ENCODE assay signal across 8 cellular contexts in genomic region chr7:65037740-65038678, GRCh38. TPM values are rescaled to one million over a fixed set of nuclear protein-coding genes. Genes with fewer than 3 reads are reported as not detected.
DNase-seq lines count a peak whose midpoint lies in the region; ATAC-seq and TF ChIP-seq lines count a peak whose summit lies in the region.

No MANE protein-coding gene starts in this region.

- no peaks in the 10 kb centered on the region for H3K27me3 Mint-ChIP-seq in dendritic cell treated with granulocyte-macrophage colony-stimulating factor and Interleukin-4, amounts not matched to agents 40 ng/mL and 50 ng/mL, for 4 days

- no peak for TF ChIP-seq POLR2A in lower leg skin (IDR thresholded peaks at IDR 0.05)

- H3K4me3 ChIP-seq in lower leg skin (ENCODE audit: low read depth, poor library complexity, severe bottlenecking): peak overlapping the region; percentile 88

- no peaks in the 10 kb centered on the region for H3K9me3 Mint-ChIP-seq in dendritic cell treated with granulocyte-macrophage colony-stimulating factor and Interleukin-4, amounts not matched to agents 40 ng/mL and 50 ng/mL, for 4 days

- ATAC-seq in GM19372 (IDR thresholded peaks at IDR 0.05; ENCODE audit: low read depth, unreplicated experiment) (peak; percentile 87), HG03520 (IDR thresholded peaks at IDR 0.05; ENCODE audit: unreplicated experiment) (peak; percentile 80)

- H3K36me3 Mint-ChIP-seq in dendritic cell treated with granulocyte-macrophage colony-stimulating factor and Interleukin-4, amounts not matched to agents 40 ng/mL and 50 ng/mL, for 4 days (ENCODE audit: low read depth): peaks cover 5% of the 10 kb centered on the region

- H3K4me3 Mint-ChIP-seq in dendritic cell treated with granulocyte-macrophage colony-stimulating factor and Interleukin-4, amounts not matched to agents 40 ng/mL and 50 ng/mL, for 4 days: peak overlapping the region; percentile 81

- no peak for TF ChIP-seq CTCF in lower leg skin (IDR thresholded peaks at IDR 0.05)

- peaks cover 22% of the 10 kb centered on the region for H3K4me1 Mint-ChIP-seq in dendritic cell treated with granulocyte-macrophage colony-stimulating factor and Interleukin-4, amounts not matched to agents 40 ng/mL and 50 ng/mL, for 4 days (ENCODE audit: low read depth)

- peak; percentile 96 for DNase-seq in CD1c-positive myeloid dendritic cell (ENCODE audit: extremely low spot score)
- peak; percentile 58 for DNase-seq in NCI-H526 treated with DMSO at 0.1 percent for 48 hours (lab: John Stamatoyannopoulos, UW)
- DNase-seq in activated CD4-positive, alpha-beta T cell treated with anti-CD3 and anti-CD28 coated beads, Interleukin-2, amount 50 U/mL, for 1 hour: peak; percentile 91
- DNase-seq in lower leg skin (ENCODE audit: low spot score in 2 of 2): peak; percentile 88 to 98
- peak; percentile 87 to 89 for DNase-seq in stimulated activated CD4-positive, alpha-beta T cell treated with anti-CD3 and anti-CD28 coated beads, Interleukin-4, amount 100 ng/mL, for 48 hours (ENCODE audit: low read depth in 2 of 2)

- peak overlapping the region; percentile 78 for H3K27ac Mint-ChIP-seq in dendritic cell treated with granulocyte-macrophage colony-stimulating factor and Interleukin-4, amounts not matched to agents 40 ng/mL and 50 ng/mL, for 4 days

- intact Hi-C loops in dendritic cell treated with granulocyte-macrophage colony-stimulating factor and Interleukin-4, amounts not matched to agents 40 ng/mL and 50 ng/mL, for 4 days (cut with micrococcal nuclease): loop anchor here (2.0 to 5.0 kb wide), 2 partner anchors 31 to 44 kb away; partner anchors contain the start of gene ERV3-1
- intact Hi-C loops in lower leg skin (cut with DNase I; ENCODE audit: low total_unique reads): loop anchor here (5.0 kb wide), 1 partner anchor 409 kb away; no protein-coding TSS in a partner anchor

- 2 to 4% methylated on average over 33 to 53 of the region's 92 CpGs for WGBS in lower leg skin, 2 donors

RNA-seq across cellular contexts. Expression of gene ERV3-1, which starts 31.5 kb away (rescaled TPM):
- total RNA-seq in lower leg skin: 10 to 100 TPM; 11.0 to 34.1 (median 25.1) TPM

RNA-seq across cellular contexts. Expression of gene ZNF117, which starts 47.2 kb away (rescaled TPM):
- total RNA-seq in lower leg skin: 10 to 100 TPM in 1 of 4 donors, 1 to 10 TPM in 3; 3.9 to 12.0 (median 7.2) TPM

Comparison
In these comparisons a context has a peak if more than half of its experiments do, and no peak if none do; other contexts are left out.
1. Peak in every context shown above with its lines: DNase-seq, ATAC-seq and H3K4me3 ChIP-seq.